19 cellular contexts compared by ENCODE assay signal in genomic region chr15:81886080-81886479, GRCh38.
"Had no signal": no experiment of that assay in that cellular context is flagged by ENCODE, and none has a peak within 500 bp of the region (broad histone marks: within the 10 kb centered on the region; RNA-seq: fewer than 3 reads in every experiment).

No MANE protein-coding gene starts in this region.

- H3K4me2 ChIP-seq: SK-N-SH had no signal

- H3K9me3 ChIP-seq: MG63, SK-N-SH had no signal

- H3K9ac ChIP-seq: SK-N-SH had no signal

- H3K36me3 ChIP-seq: MG63 had no signal

- H3K27me3 ChIP-seq: MG63 had no signal

- DNase-seq: Karpas-422, KG1, MG63, NCI-H1092, NCI-H1105 treated with DMSO at 0.1 percent for 48 hours, NCI-H1417 treated with DMSO at 0.1 percent for 48 hours, NCI-H146, NCI-H1694 treated with DMSO at 0.1 percent for 48 hours, NCI-H1930, NCI-H2081, NCI-H2171, NCI-H446, NCI-H510A, NCI-H69, NCI-H774, RPMI8226, SHP77, SK-N-SH, SW 1271 had no signal

- H3K4me3 ChIP-seq: MG63 had no signal
